In the genomic region with DNA sequence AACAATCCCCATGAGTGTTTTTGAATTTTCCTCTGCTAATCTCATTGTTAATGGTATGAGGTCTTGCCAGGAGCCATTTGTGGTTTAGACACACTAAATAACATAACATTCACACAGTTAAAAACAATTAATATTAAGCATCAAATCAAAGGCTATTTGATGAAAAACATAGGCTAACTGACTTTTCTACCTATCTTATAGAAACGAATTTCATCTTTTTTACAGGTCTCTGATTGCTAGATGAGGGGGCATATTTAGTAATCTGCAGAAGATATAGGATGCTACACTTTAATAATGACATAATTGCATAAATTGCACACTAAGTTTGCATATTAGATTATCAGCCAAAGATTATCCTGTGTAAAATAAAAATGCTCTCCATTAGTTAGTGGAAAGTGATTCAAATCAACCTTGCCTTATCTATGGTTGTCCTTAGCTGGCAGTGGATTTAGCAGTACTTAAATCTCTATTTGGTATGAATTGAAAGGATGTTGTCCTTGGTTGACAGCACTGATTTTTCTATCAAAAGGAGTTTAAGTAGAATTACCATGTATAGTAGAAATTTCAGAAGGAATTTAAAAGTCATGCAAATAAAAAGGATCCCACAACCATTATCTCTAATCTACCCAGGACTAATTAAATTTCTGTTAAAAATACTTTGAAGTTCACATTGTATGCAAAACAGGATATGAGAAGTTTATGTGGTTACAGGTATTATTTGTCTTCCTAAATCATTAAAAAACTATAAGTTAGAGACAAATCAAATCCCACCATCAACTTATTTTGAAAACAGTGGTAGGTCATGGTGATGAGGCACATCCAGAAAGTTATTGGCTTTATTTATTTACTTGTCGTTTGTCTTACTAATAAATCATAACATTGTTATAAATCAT, we compare ENCODE assay signal across 12 cellular contexts. TPM values are rescaled to one million over a fixed set of nuclear protein-coding genes. Genes with fewer than 3 reads are reported as not detected.
DNase-seq lines count a peak whose midpoint lies in the region; ATAC-seq, FAIRE-seq and TF ChIP-seq lines count a peak whose summit lies in the region.
"Had no signal": no experiment of that assay in that cellular context is flagged by ENCODE, and none has a peak within 500 bp of the region (broad histone marks: within the 10 kb centered on the region; RNA-seq: fewer than 3 reads in every experiment).

No MANE protein-coding gene starts in this region.

- TF ChIP-seq EP300 in A549 (IDR thresholded peaks at IDR 0.05) = no peak

- no peaks in the 10 kb centered on the region for H3K36me3 ChIP-seq in SK-N-MC (ENCODE audit: insufficient read depth, low read length)
- H3K36me3 ChIP-seq in iPS-18a (ENCODE audit: control insufficient read depth, low read depth, low read length) = no peaks in the 10 kb centered on the region
- no peaks in the 10 kb centered on the region for H3K36me3 ChIP-seq in smooth muscle cell (ENCODE audit: low read depth)
- H3K36me3 ChIP-seq: lower lobe of right lung had no signal

- H3K9ac ChIP-seq in SK-N-MC (ENCODE audit: insufficient read length) (no peak overlapping the region), iPS-18a (ENCODE audit: low read length) (no peak overlapping the region), smooth muscle cell (ENCODE audit: low read depth) (no peak overlapping the region)
- H3K9ac ChIP-seq: parathyroid adenoma had no signal

- H4K20me1 ChIP-seq in smooth muscle cell (ENCODE audit: low read depth) = no peaks in the 10 kb centered on the region

- H3F3A ChIP-seq in smooth muscle cell (ENCODE audit: low read depth) = no peaks in the 10 kb centered on the region

- CTCF ChIA-PET in A549 (lab: Yijun Ruan, JAX) = no interaction called here

- 31% methylated on average over 2 of the region's 2 CpGs for WGBS in A549 (ENCODE audit: missing lambda C conversion rate)
- 68% methylated on average over 2 of the region's 2 CpGs for WGBS in smooth muscle cell (ENCODE audit: low lambda C conversion rate)

- H3K4me1 ChIP-seq in A549 (peaks cover 17% of the 10 kb centered on the region), iPS-18a (ENCODE audit: control insufficient read depth, low read depth, low read length) (peaks cover 28% of the 10 kb centered on the region), smooth muscle cell (ENCODE audit: low read depth) (peaks cover 49% of the 10 kb centered on the region)
- H3K4me1 ChIP-seq: lower lobe of right lung, parathyroid adenoma had no signal

- H3K9me3 ChIP-seq in A549 (no peaks in the 10 kb centered on the region), SK-N-MC (ENCODE audit: low read depth, low read length) (no peaks in the 10 kb centered on the region), iPS-18a (ENCODE audit: control insufficient read depth, low read depth, low read length) (no peaks in the 10 kb centered on the region), smooth muscle cell (replicated peaks; ENCODE audit: low read depth) (no peaks in the 10 kb centered on the region)
- H3K9me3 ChIP-seq: lower lobe of right lung had no signal

- H3K27ac ChIP-seq in A549 = peak overlapping the region in 1 of 2 experiments; percentile 14; a peak in 1 of 6 replicates
- H3K27ac ChIP-seq in SK-N-MC = no peak overlapping the region
- H3K27ac ChIP-seq in iPS-18a (ENCODE audit: low read length) = no peak overlapping the region
- H3K27ac ChIP-seq in smooth muscle cell (ENCODE audit: low read depth) = no peak overlapping the region
- H3K27ac ChIP-seq: lower lobe of right lung, parathyroid adenoma had no signal

- TF ChIP-seq POLR2A in A549 (IDR thresholded peaks at IDR 0.05; ENCODE audit: low read length) (no peak), GM12891 (IDR thresholded peaks at IDR 0.05; ENCODE audit: low read depth, low read length) (no peak)

- no peak for FAIRE-seq in A549 (lab: Jason Lieb, UNC)
- no peak for FAIRE-seq in GM12891 (lab: Jason Lieb, UNC)
- no peak for FAIRE-seq in GM19239 (lab: Jason Lieb, UNC)
- FAIRE-seq: colon had no signal

- POLR2A ChIA-PET in A549 (lab: Yijun Ruan, JAX) = no interaction called here

- no peak overlapping the region for H2AFZ ChIP-seq in smooth muscle cell (ENCODE audit: low read depth)
- H2AFZ ChIP-seq: parathyroid adenoma had no signal

- no peaks in the 10 kb centered on the region for H3K79me2 ChIP-seq in smooth muscle cell (ENCODE audit: low read depth)
- H3K79me2 ChIP-seq: parathyroid adenoma had no signal

- DNase-seq in A549 (ENCODE audit: low read depth in 1 of 2, low spot score in 1 of 2) = no peak
- DNase-seq in GM12891 (ENCODE audit: insufficient read length, low spot score) = no peak
- no peak for DNase-seq in SK-N-MC (ENCODE audit: low read depth, low spot score)
- no peak for DNase-seq in GM19239 (ENCODE audit: insufficient read length, low spot score)
- DNase-seq in SKM-1 (lab: John Stamatoyannopoulos, UW; ENCODE audit: unreplicated experiment) = no peak
- DNase-seq in smooth muscle cell (lab: John Stamatoyannopoulos, UW; ENCODE audit: unreplicated experiment) = no peak
- DNase-seq in DMS 273 treated with DMSO at 0.1 percent for 48 hours (lab: John Stamatoyannopoulos, UW) = no peak
- DNase-seq: lower lobe of right lung, NCI-H2107 had no signal

- TF ChIP-seq CTCF in A549 (IDR thresholded peaks at IDR 0.05) (no peak), smooth muscle cell (IDR thresholded peaks at IDR 0.05; ENCODE audit: borderline replicate concordance, insufficient read depth, poor library complexity, severe bottlenecking) (no peak)

- H3K4me3 ChIP-seq in A549 (no peak overlapping the region), SK-N-MC (peak overlapping the region; percentile 63), iPS-18a (ENCODE audit: low read length) (peak overlapping the region; percentile 9), smooth muscle cell (no peak overlapping the region)
- H3K4me3 ChIP-seq: lower lobe of right lung had no signal

- ATAC-seq in A549 = no peak
- ATAC-seq: lower lobe of right lung had no signal

- TF ChIP-seq RAD21 in A549 (conservative IDR thresholded peaks at IDR 0.05 in 1 of 2, IDR thresholded peaks at IDR 0.05 in 1 of 2) = no peak

- H3K4me2 ChIP-seq in A549 = peak overlapping the region; percentile 23
- H3K4me2 ChIP-seq in smooth muscle cell = no peak overlapping the region

- H3K27me3 ChIP-seq in iPS-18a (ENCODE audit: control insufficient read depth, insufficient read depth, low read length) = no peaks in the 10 kb centered on the region
- H3K27me3 ChIP-seq in smooth muscle cell (ENCODE audit: low read depth) = no peaks in the 10 kb centered on the region

TF ChIP-seq in A549, 52 proteins besides CTCF, POLR2A, EP300 and RAD21 (continues in another document):
- TF ChIP-seq JUN (IDR thresholded peaks at IDR 0.05) (no peak), MAX (IDR thresholded peaks at IDR 0.05) (no peak), PHF8 (IDR thresholded peaks at IDR 0.05; ENCODE audit: borderline replicate concordance, low read depth) (no peak), CBX8 (IDR thresholded peaks at IDR 0.05) (no peak), ZNF302 (CRISPR knock-in tag; IDR thresholded peaks at IDR 0.05) (no peak), HEYL (CRISPR knock-in tag; IDR thresholded peaks at IDR 0.05) (no peak)
- TF ChIP-seq, protein P1, sequence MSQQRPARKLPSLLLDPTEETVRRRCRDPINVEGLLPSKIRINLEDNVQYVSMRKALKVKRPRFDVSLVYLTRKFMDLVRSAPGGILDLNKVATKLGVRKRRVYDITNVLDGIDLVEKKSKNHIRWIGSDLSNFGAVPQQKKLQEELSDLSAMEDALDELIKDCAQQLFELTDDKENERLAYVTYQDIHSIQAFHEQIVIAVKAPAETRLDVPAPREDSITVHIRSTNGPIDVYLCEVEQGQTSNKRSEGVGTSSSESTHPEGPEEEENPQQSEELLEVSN (IDR thresholded peaks at IDR 0.05; ENCODE audit: borderline replicate concordance, low read depth) = no peak

TF ChIP-seq in GM12891, 5 proteins besides CTCF, POLR2A, EP300 and RAD21:
- TF ChIP-seq PAX5 (IDR thresholded peaks at IDR 0.05; ENCODE audit: insufficient read depth, low read length, severe bottlenecking) (no peak), TAF1 (IDR thresholded peaks at IDR 0.05; ENCODE audit: low read depth, low read length) (no peak), SPI1 (IDR thresholded peaks at IDR 0.05; ENCODE audit: low read depth, low read length) (peak; percentile 48; the same call in 1 of the 2 replicates), POLR2AphosphoS5 (IDR thresholded peaks at IDR 0.05; ENCODE audit: low read depth, low read length) (no peak), POU2F2 (IDR thresholded peaks at IDR 0.05; ENCODE audit: low read depth, low read length) (no peak)

RNA-seq across cellular contexts. Expression of gene SPAG16, which starts 50.6 kb away (rescaled TPM):
- 25.7 and 27.6 TPM in 2 replicates for polyA plus RNA-seq in A549 (2011; rRNA removed)
- polyA plus RNA-seq in A549 (2012; cell fraction: cytosol; rRNA removed) = 11.8 and 16.0 TPM in 2 replicates
- polyA plus RNA-seq in A549 (2012; cell fraction: nucleus; rRNA removed) = 3.3 and 4.0 TPM in 2 replicates
- polyA plus RNA-seq in A549 (2017; fragmentation: RNase III; extraction: RNeasy Plus Mini Kit Qiagen cat#74134 plus additional on column Dnase treatment) = 19.1 to 22.3 TPM (median 21.6 TPM) in 3 replicates
- 3.9 and 4.2 TPM in 2 replicates for polyA minus RNA-seq in A549 (2011; rRNA and poly(A)+ RNA removed)
- 13.0 TPM for polyA plus RNA-seq in GM12891 (2012; ENCODE audit: low read depth, missing spikeins)
- 40.6 and 51.4 TPM in 2 replicates for total RNA-seq in smooth muscle cell
- polyA plus RNA-seq in smooth muscle cell = 32.1 and 32.6 TPM in 2 replicates

Comparison
In these comparisons a context has a peak if more than half of its experiments do, and no peak if none do; other contexts are left out.
1. H3K4me3 ChIP-seq: peak in SK-N-MC (single experiment) and iPS-18a (single experiment); none in A549 (single experiment) and smooth muscle cell (single experiment).